1 cellular context compared by ENCODE assay signal in genomic region chr15:78065284-78065872, GRCh38.
TF ChIP-seq lines count a peak whose summit lies in the region.

No MANE protein-coding gene starts in this region.

TF ChIP-seq in HepG2, 621 proteins besides CTCF, POLR2A, EP300 and RAD21 (continued from another document):
- TF ChIP-seq NR2F1 (CRISPR knock-in tag; IDR thresholded peaks at IDR 0.05) (peak in 1 of 2 experiments; percentile 71; a peak in 3 of 4 replicates), CERS6 (CRISPR knock-in tag; IDR thresholded peaks at IDR 0.05) (no peak), ZNF816 (CRISPR knock-in tag; IDR thresholded peaks at IDR 0.05; ENCODE audit: borderline replicate concordance) (no peak; the same call in 1 of the 2 replicates), HCFC1 (IDR thresholded peaks at IDR 0.05; ENCODE audit: low read depth, low read length) (no peak), CEBPB (IDR thresholded peaks at IDR 0.05; ENCODE audit: borderline replicate concordance, low read depth, low read length) (peak; percentile 100), NR2C2 (CRISPR knock-in tag; IDR thresholded peaks at IDR 0.05; ENCODE audit: borderline replicate concordance) (peak; percentile 62; the same call in 1 of the 2 replicates), GFI1 (CRISPR knock-in tag; IDR thresholded peaks at IDR 0.05; ENCODE audit: borderline replicate concordance) (peak; percentile 94), ZNF263 (CRISPR knock-in tag; IDR thresholded peaks at IDR 0.05) (peak; percentile 85), GMEB1 (CRISPR knock-in tag; IDR thresholded peaks at IDR 0.05; ENCODE audit: borderline replicate concordance) (peak; percentile 71), ZBTB4 (CRISPR knock-in tag; IDR thresholded peaks at IDR 0.05; ENCODE audit: borderline replicate concordance) (peak; percentile 67; the same call in 1 of the 2 replicates), ATAD3A (CRISPR knock-in tag; IDR thresholded peaks at IDR 0.05) (no peak), ZNF101 (CRISPR knock-in tag; IDR thresholded peaks at IDR 0.05; ENCODE audit: borderline replicate concordance, low read depth) (0 out of 2 replicates have a peak, but pooled peaks have one; percentile 45), ZNF333 (CRISPR knock-in tag; IDR thresholded peaks at IDR 0.05; ENCODE audit: borderline replicate concordance) (no peak), SRSF4 (IDR thresholded peaks at IDR 0.05; ENCODE audit: low read depth, low read length, poor library complexity, severe bottlenecking) (no peak), ZNF7 (CRISPR knock-in tag; IDR thresholded peaks at IDR 0.05) (0 out of 2 replicates have a peak, but pooled peaks have one; percentile 9), GLI4 (CRISPR knock-in tag; IDR thresholded peaks at IDR 0.05; ENCODE audit: borderline replicate concordance) (no peak), KDM5A (IDR thresholded peaks at IDR 0.05; ENCODE audit: borderline replicate concordance, low read length) (no peak), ZC3H4 (CRISPR knock-in tag; IDR thresholded peaks at IDR 0.05; ENCODE audit: borderline replicate concordance) (no peak), ZNF644 (CRISPR knock-in tag; IDR thresholded peaks at IDR 0.05; ENCODE audit: low read depth) (peak; percentile 88), ZNF530 (CRISPR knock-in tag; IDR thresholded peaks at IDR 0.05; ENCODE audit: low read depth) (no peak), ZNF354B (CRISPR knock-in tag; IDR thresholded peaks at IDR 0.05) (no peak; the same call in 1 of the 2 replicates), ZFP41 (CRISPR knock-in tag; IDR thresholded peaks at IDR 0.05; ENCODE audit: borderline replicate concordance) (no peak; the same call in 1 of the 2 replicates), TBX3 (IDR thresholded peaks at IDR 0.05; ENCODE audit: borderline replicate concordance) (peak; percentile 47; the same call in 1 of the 2 replicates), HDAC2 (CRISPR knock-in tag; IDR thresholded peaks at IDR 0.05) (peak; percentile 99), KLF6 (CRISPR knock-in tag; IDR thresholded peaks at IDR 0.05) (peak; percentile 80; the same call in 1 of the 2 replicates), ZKSCAN8 (CRISPR knock-in tag; IDR thresholded peaks at IDR 0.05; ENCODE audit: borderline replicate concordance) (peak; percentile 91; the same call in 1 of the 2 replicates), ZBTB7A (CRISPR knock-in tag; IDR thresholded peaks at IDR 0.05) (peak; percentile 42; the same call in 1 of the 2 replicates), RARG (CRISPR knock-in tag; IDR thresholded peaks at IDR 0.05; ENCODE audit: low read depth) (no peak), ZNF563 (CRISPR knock-in tag; IDR thresholded peaks at IDR 0.05) (no peak), HNRNPL (IDR thresholded peaks at IDR 0.05; ENCODE audit: low read depth, low read length) (no peak), ZNF792 (CRISPR knock-in tag; IDR thresholded peaks at IDR 0.05) (peak; percentile 95), TAF1 (CRISPR knock-in tag; IDR thresholded peaks at IDR 0.05) (no peak), ZNF441 (CRISPR knock-in tag; IDR thresholded peaks at IDR 0.05; ENCODE audit: borderline replicate concordance) (peak; percentile 74), TFDP1 (CRISPR knock-in tag; IDR thresholded peaks at IDR 0.05; ENCODE audit: borderline replicate concordance) (peak; percentile 80; the same call in 1 of the 2 replicates), SIN3B (IDR thresholded peaks at IDR 0.05; ENCODE audit: low read length) (no peak), GATAD1 (CRISPR knock-in tag; IDR thresholded peaks at IDR 0.05) (peak; percentile 71), ZBTB7B (CRISPR knock-in tag; IDR thresholded peaks at IDR 0.05) (peak; percentile 86), MED13 (CRISPR knock-in tag; IDR thresholded peaks at IDR 0.05) (no peak), ZNF33A (CRISPR knock-in tag; IDR thresholded peaks at IDR 0.05; ENCODE audit: borderline replicate concordance) (no peak), RCOR2 (CRISPR knock-in tag; IDR thresholded peaks at IDR 0.05) (peak; percentile 95), HINFP (CRISPR knock-in tag; IDR thresholded peaks at IDR 0.05; ENCODE audit: low read depth) (no peak), ZNF543 (CRISPR knock-in tag; IDR thresholded peaks at IDR 0.05) (peak; percentile 93; the same call in 1 of the 2 replicates), TCF12 (IDR thresholded peaks at IDR 0.05) (no peak), TCF12 (CRISPR knock-in tag; IDR thresholded peaks at IDR 0.05) (peak; percentile 90), PAX8 (CRISPR knock-in tag; IDR thresholded peaks at IDR 0.05; ENCODE audit: borderline replicate concordance) (no peak), TAF15 (IDR thresholded peaks at IDR 0.05; ENCODE audit: low read depth, low read length, poor library complexity, severe bottlenecking) (no peak), FOXJ3 (CRISPR knock-in tag; IDR thresholded peaks at IDR 0.05; ENCODE audit: borderline replicate concordance) (peak; percentile 93; the same call in 1 of the 2 replicates), ZNF230 (CRISPR knock-in tag; IDR thresholded peaks at IDR 0.05) (peak; percentile 93), CENPT (CRISPR knock-in tag; IDR thresholded peaks at IDR 0.05; ENCODE audit: low read depth) (no peak), ZNF460 (CRISPR knock-in tag; IDR thresholded peaks at IDR 0.05; ENCODE audit: borderline replicate concordance) (no peak; the same call in 1 of the 2 replicates), SMYD3 (CRISPR knock-in tag; IDR thresholded peaks at IDR 0.05) (no peak; the same call in 1 of the 2 replicates), PHF8 (CRISPR knock-in tag; IDR thresholded peaks at IDR 0.05) (peak; percentile 52), ZNF740 (CRISPR knock-in tag; IDR thresholded peaks at IDR 0.05) (no peak), EED (CRISPR knock-in tag; IDR thresholded peaks at IDR 0.05) (no peak; the same call in 1 of the 2 replicates), ZNF878 (CRISPR knock-in tag; IDR thresholded peaks at IDR 0.05) (peak; percentile 99), ZSCAN12 (CRISPR knock-in tag; IDR thresholded peaks at IDR 0.05) (no peak), ZNF660 (CRISPR knock-in tag; IDR thresholded peaks at IDR 0.05; ENCODE audit: borderline replicate concordance, low read depth) (no peak), ZBTB8A (CRISPR knock-in tag; IDR thresholded peaks at IDR 0.05; ENCODE audit: borderline replicate concordance, low read depth) (peak; percentile 47; the same call in 1 of the 2 replicates), ZIK1 (CRISPR knock-in tag; IDR thresholded peaks at IDR 0.05; ENCODE audit: borderline replicate concordance, low read depth) (no peak), MIXL1 (CRISPR knock-in tag; IDR thresholded peaks at IDR 0.05) (peak; percentile 90; the same call in 1 of the 2 replicates), ZNF75D (CRISPR knock-in tag; IDR thresholded peaks at IDR 0.05; ENCODE audit: borderline replicate concordance) (no peak), ESRRA (CRISPR knock-in tag; IDR thresholded peaks at IDR 0.05; ENCODE audit: low read depth) (peak; percentile 82; the same call in 1 of the 2 replicates), FLYWCH1 (CRISPR knock-in tag; IDR thresholded peaks at IDR 0.05) (no peak)
- TF ChIP-seq, protein P1, sequence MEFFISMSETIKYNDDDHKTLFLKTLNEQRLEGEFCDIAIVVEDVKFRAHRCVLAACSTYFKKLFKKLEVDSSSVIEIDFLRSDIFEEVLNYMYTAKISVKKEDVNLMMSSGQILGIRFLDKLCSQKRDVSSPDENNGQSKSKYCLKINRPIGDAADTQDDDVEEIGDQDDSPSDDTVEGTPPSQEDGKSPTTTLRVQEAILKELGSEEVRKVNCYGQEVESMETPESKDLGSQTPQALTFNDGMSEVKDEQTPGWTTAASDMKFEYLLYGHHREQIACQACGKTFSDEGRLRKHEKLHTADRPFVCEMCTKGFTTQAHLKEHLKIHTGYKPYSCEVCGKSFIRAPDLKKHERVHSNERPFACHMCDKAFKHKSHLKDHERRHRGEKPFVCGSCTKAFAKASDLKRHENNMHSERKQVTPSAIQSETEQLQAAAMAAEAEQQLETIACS (CRISPR knock-in tag; IDR thresholded peaks at IDR 0.05), result no peak
- TF ChIP-seq, protein P2, sequence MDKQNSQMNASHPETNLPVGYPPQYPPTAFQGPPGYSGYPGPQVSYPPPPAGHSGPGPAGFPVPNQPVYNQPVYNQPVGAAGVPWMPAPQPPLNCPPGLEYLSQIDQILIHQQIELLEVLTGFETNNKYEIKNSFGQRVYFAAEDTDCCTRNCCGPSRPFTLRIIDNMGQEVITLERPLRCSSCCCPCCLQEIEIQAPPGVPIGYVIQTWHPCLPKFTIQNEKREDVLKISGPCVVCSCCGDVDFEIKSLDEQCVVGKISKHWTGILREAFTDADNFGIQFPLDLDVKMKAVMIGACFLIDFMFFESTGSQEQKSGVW (CRISPR knock-in tag; IDR thresholded peaks at IDR 0.05; ENCODE audit: borderline replicate concordance), result no peak
- TF ChIP-seq, protein P3, sequence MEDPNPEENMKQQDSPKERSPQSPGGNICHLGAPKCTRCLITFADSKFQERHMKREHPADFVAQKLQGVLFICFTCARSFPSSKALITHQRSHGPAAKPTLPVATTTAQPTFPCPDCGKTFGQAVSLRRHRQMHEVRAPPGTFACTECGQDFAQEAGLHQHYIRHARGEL (CRISPR knock-in tag; IDR thresholded peaks at IDR 0.05), result no peak
- TF ChIP-seq, protein P4, sequence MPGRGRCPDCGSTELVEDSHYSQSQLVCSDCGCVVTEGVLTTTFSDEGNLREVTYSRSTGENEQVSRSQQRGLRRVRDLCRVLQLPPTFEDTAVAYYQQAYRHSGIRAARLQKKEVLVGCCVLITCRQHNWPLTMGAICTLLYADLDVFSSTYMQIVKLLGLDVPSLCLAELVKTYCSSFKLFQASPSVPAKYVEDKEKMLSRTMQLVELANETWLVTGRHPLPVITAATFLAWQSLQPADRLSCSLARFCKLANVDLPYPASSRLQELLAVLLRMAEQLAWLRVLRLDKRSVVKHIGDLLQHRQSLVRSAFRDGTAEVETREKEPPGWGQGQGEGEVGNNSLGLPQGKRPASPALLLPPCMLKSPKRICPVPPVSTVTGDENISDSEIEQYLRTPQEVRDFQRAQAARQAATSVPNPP (CRISPR knock-in tag; IDR thresholded peaks at IDR 0.05), result 0 out of 2 replicates have a peak, but pooled peaks have one; percentile 44
